Comparison of ENCODE assay signal across 14 cellular contexts in the genomic region with DNA sequence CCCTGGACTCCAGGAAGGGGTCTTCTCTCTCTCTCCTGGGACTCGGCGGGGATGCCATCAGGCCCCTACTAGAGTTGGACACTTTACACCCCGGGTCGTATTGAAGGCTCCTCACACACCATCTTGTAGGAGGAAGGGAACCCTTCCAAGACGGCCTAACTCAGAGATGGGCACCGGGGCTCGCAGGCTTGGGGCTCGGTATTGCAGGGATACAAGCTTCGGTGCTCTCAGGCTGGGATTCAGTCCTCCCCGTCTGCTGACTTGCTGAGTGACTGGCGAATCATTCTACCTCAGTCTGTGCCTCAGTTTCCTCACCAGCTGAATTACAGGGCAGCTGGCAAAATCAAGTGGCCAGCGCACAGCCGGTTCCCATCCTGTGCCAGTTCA. TPM values are rescaled to one million over a fixed set of nuclear protein-coding genes. Genes with fewer than 3 reads are reported as not detected.
DNase-seq lines count a peak whose midpoint lies in the region; ATAC-seq and TF ChIP-seq lines count a peak whose summit lies in the region.
"Had no signal": no experiment of that assay in that cellular context is flagged by ENCODE, and none has a peak within 500 bp of the region (broad histone marks: within the 10 kb centered on the region; RNA-seq: fewer than 3 reads in every experiment).

No MANE protein-coding gene starts in this region.

- no peaks in the 10 kb centered on the region for H3K9me3 Mint-ChIP-seq in activated CD4-positive, alpha-beta T cell treated with anti-CD3 and anti-CD28 coated beads, Interleukin-2, amount 10 ng/mL, durations not matched to agents 24 days and 14 days
- H3K9me3 Mint-ChIP-seq in activated T-helper 1 cell treated with anti-CD3 and anti-CD28 coated beads, Interleukin-12 subunit alpha, Interleukin-12 subunit beta, Interleukin-2, Interleukin-4 antibody, amounts not matched to agents 30 ng/mL and 10 ng/mL and 1 ng/mL, durations not matched to agents 14 hours and 24 hours and 36 hours = no peaks in the 10 kb centered on the region
- H3K9me3 Mint-ChIP-seq: stimulated activated naive CD8-positive, alpha-beta T cell treated with anti-CD3 and anti-CD28 coated beads, Interleukin-15, amount 100 ng/mL, for 72 hours had no signal

- peaks cover 43% of the 10 kb centered on the region for H3K4me1 Mint-ChIP-seq in activated CD4-positive, alpha-beta T cell treated with anti-CD3 and anti-CD28 coated beads, Interleukin-2, amount 10 ng/mL, durations not matched to agents 24 days and 14 days
- H3K4me1 Mint-ChIP-seq in activated T-helper 1 cell treated with anti-CD3 and anti-CD28 coated beads, Interleukin-12 subunit alpha, Interleukin-12 subunit beta, Interleukin-2, Interleukin-4 antibody, amounts not matched to agents 30 ng/mL and 10 ng/mL and 1 ng/mL, durations not matched to agents 14 hours and 24 hours and 36 hours (ENCODE audit: low read depth) = peaks cover 58% of the 10 kb centered on the region

- H3K4me3 ChIP-seq in right lobe of liver (peak overlapping the region in 1 of 3 donors; percentile 43), stomach smooth muscle (ENCODE audit: low read length in 2 of 2) (peak overlapping the region in 1 of 2 donors; percentile 40)
- H3K4me3 ChIP-seq: A549, GM23248, PC-9 had no signal

- WGBS in right lobe of liver (ENCODE audit: insufficient coverage, low coverage, low lambda C conversion rate, missing lambda C conversion rate) = 49% methylated on average over 2 of the region's 13 CpGs

- H3K4me3 Mint-ChIP-seq in activated CD4-positive, alpha-beta T cell treated with anti-CD3 and anti-CD28 coated beads, Interleukin-2, amount 10 ng/mL, durations not matched to agents 24 days and 14 days = peak overlapping the region; percentile 73
- H3K4me3 Mint-ChIP-seq in activated T-helper 1 cell treated with anti-CD3 and anti-CD28 coated beads, Interleukin-12 subunit alpha, Interleukin-12 subunit beta, Interleukin-2, Interleukin-4 antibody, amounts not matched to agents 30 ng/mL and 10 ng/mL and 1 ng/mL, durations not matched to agents 14 hours and 24 hours and 36 hours = peak overlapping the region; percentile 73
- H3K4me3 Mint-ChIP-seq: stimulated activated naive CD8-positive, alpha-beta T cell treated with anti-CD3 and anti-CD28 coated beads, Interleukin-15, amount 100 ng/mL, for 72 hours had no signal

- no peak for DNase-seq in activated CD4-positive, alpha-beta T cell treated with anti-CD3 and anti-CD28 coated beads, Interleukin-2, amount 10 ng/mL, durations not matched to agents 24 days and 14 days
- DNase-seq in activated CD4-positive, alpha-beta T cell treated with anti-CD3 and anti-CD28 coated beads, Interleukin-2, amount 50 U/mL, for 4 hours = no peak
- no peak for DNase-seq in activated T-helper 1 cell treated with anti-CD3 and anti-CD28 coated beads, Interleukin-12 subunit alpha, Interleukin-12 subunit beta, Interleukin-2, Interleukin-4 antibody, amounts not matched to agents 30 ng/mL and 10 ng/mL and 1 ng/mL, durations not matched to agents 14 hours and 24 hours and 36 hours (ENCODE audit: low spot score)
- DNase-seq in right lobe of liver = no peak
- no peak for DNase-seq in nucleus accumbens (lab: John Stamatoyannopoulos, UW)
- no peak for DNase-seq in NCI-H146 (lab: John Stamatoyannopoulos, UW)
- DNase-seq: activated T-cell treated with anti-CD3 and anti-CD28 coated beads for 4 hours; PC-9; stimulated activated CD4-positive, alpha-beta T cell treated with anti-CD3 and anti-CD28 coated beads, Interleukin-4, amount 100 ng/mL, for 1 hour; stimulated activated naive CD8-positive, alpha-beta T cell treated with anti-CD3 and anti-CD28 coated beads, Interleukin-15, amount 100 ng/mL, for 72 hours had no signal

- peaks cover 18% of the 10 kb centered on the region for H3K36me3 Mint-ChIP-seq in activated CD4-positive, alpha-beta T cell treated with anti-CD3 and anti-CD28 coated beads, Interleukin-2, amount 10 ng/mL, durations not matched to agents 24 days and 14 days (ENCODE audit: low read depth)
- peaks cover 8% of the 10 kb centered on the region for H3K36me3 Mint-ChIP-seq in activated T-helper 1 cell treated with anti-CD3 and anti-CD28 coated beads, Interleukin-12 subunit alpha, Interleukin-12 subunit beta, Interleukin-2, Interleukin-4 antibody, amounts not matched to agents 30 ng/mL and 10 ng/mL and 1 ng/mL, durations not matched to agents 14 hours and 24 hours and 36 hours (ENCODE audit: low read depth)

- no peak overlapping the region for H3K9ac ChIP-seq in stomach smooth muscle (ENCODE audit: low read length in 2 of 2)
- H3K9ac ChIP-seq: GM23248 had no signal

- H3K27ac Mint-ChIP-seq in activated CD4-positive, alpha-beta T cell treated with anti-CD3 and anti-CD28 coated beads, Interleukin-2, amount 10 ng/mL, durations not matched to agents 24 days and 14 days = peak overlapping the region; percentile 73
- H3K27ac Mint-ChIP-seq in activated T-helper 1 cell treated with anti-CD3 and anti-CD28 coated beads, Interleukin-12 subunit alpha, Interleukin-12 subunit beta, Interleukin-2, Interleukin-4 antibody, amounts not matched to agents 30 ng/mL and 10 ng/mL and 1 ng/mL, durations not matched to agents 14 hours and 24 hours and 36 hours = no peak overlapping the region

- H3K4me1 ChIP-seq in right lobe of liver (peaks cover 0 to 12% (median 5%) of the 10 kb centered on the region in 4 donors), stomach smooth muscle (ENCODE audit: control insufficient read depth, insufficient read depth, low read length) (peaks cover 22% of the 10 kb centered on the region)

- no peak for TF ChIP-seq CTCF in right lobe of liver (IDR thresholded peaks at IDR 0.05)

- H3K27me3 Mint-ChIP-seq in activated CD4-positive, alpha-beta T cell treated with anti-CD3 and anti-CD28 coated beads, Interleukin-2, amount 10 ng/mL, durations not matched to agents 24 days and 14 days = no peaks in the 10 kb centered on the region
- H3K27me3 Mint-ChIP-seq in activated T-helper 1 cell treated with anti-CD3 and anti-CD28 coated beads, Interleukin-12 subunit alpha, Interleukin-12 subunit beta, Interleukin-2, Interleukin-4 antibody, amounts not matched to agents 30 ng/mL and 10 ng/mL and 1 ng/mL, durations not matched to agents 14 hours and 24 hours and 36 hours (ENCODE audit: insufficient read depth) = no peaks in the 10 kb centered on the region
- H3K27me3 Mint-ChIP-seq: stimulated activated naive CD8-positive, alpha-beta T cell treated with anti-CD3 and anti-CD28 coated beads, Interleukin-15, amount 100 ng/mL, for 72 hours had no signal

- H3K9me3 ChIP-seq in right lobe of liver (no peaks in the 10 kb centered on the region), stomach smooth muscle (ENCODE audit: control insufficient read depth in 2 of 2, low read length in 2 of 2) (no peaks in the 10 kb centered on the region)
- H3K9me3 ChIP-seq: A549 had no signal

- H3K36me3 ChIP-seq in right lobe of liver (no peaks in the 10 kb centered on the region), stomach smooth muscle (ENCODE audit: control insufficient read depth in 2 of 2, insufficient read depth in 2 of 2, low read length in 2 of 2) (no peaks in the 10 kb centered on the region)

- intact Hi-C loops in activated CD4-positive, alpha-beta T cell treated with anti-CD3 and anti-CD28 coated beads, Interleukin-2, amount 10 ng/mL, durations not matched to agents 24 days and 14 days (cut with micrococcal nuclease) = no loop called here
- intact Hi-C loops in activated T-helper 1 cell treated with anti-CD3 and anti-CD28 coated beads, Interleukin-12 subunit alpha, Interleukin-12 subunit beta, Interleukin-2, Interleukin-4 antibody, amounts not matched to agents 30 ng/mL and 10 ng/mL and 1 ng/mL, durations not matched to agents 14 hours and 24 hours and 36 hours (cut with micrococcal nuclease) = no loop called here
- intact Hi-C loops in right lobe of liver (cut with DNase I) = no loop called here

- ATAC-seq in right lobe of liver (peak in 1 of 4 donors; percentile 2), HG03108 (IDR thresholded peaks at IDR 0.05; ENCODE audit: unreplicated experiment) (no peak)
- ATAC-seq: A549; stimulated activated naive CD8-positive, alpha-beta T cell treated with anti-CD3 and anti-CD28 coated beads, Interleukin-15, amount 100 ng/mL, for 72 hours had no signal

- peak overlapping the region in 2 of 3 donors; percentile 33 to 66 for H3K27ac ChIP-seq in right lobe of liver
- H3K27ac ChIP-seq in stomach smooth muscle (ENCODE audit: low read length) = peak overlapping the region; percentile 11
- H3K27ac ChIP-seq: GM23248, PC-9 had no signal

- no peak for TF ChIP-seq POLR2A in right lobe of liver (IDR thresholded peaks at IDR 0.05)

- H3K27me3 ChIP-seq in right lobe of liver (no peaks in the 10 kb centered on the region), stomach smooth muscle (ENCODE audit: control insufficient read depth in 1 of 2, insufficient read depth in 2 of 2, low read length in 2 of 2) (no peaks in the 10 kb centered on the region)

RNA-seq across cellular contexts. Expression of a gene that starts 0.4 kb away (rescaled TPM):
- 14.6 and 16.5 TPM in 2 replicates for total RNA-seq in activated CD4-positive, alpha-beta T cell treated with anti-CD3 and anti-CD28 coated beads, Interleukin-2, amount 10 ng/mL, durations not matched to agents 24 days and 14 days
- 12.1 and 13.1 TPM in 2 replicates for total RNA-seq in activated T-helper 1 cell treated with anti-CD3 and anti-CD28 coated beads, Interleukin-12 subunit alpha, Interleukin-12 subunit beta, Interleukin-2, Interleukin-4 antibody, amounts not matched to agents 30 ng/mL and 10 ng/mL and 1 ng/mL, durations not matched to agents 14 hours and 24 hours and 36 hours
- 1 to 10 TPM; 3.3 to 9.8 (median 6.1) TPM for total RNA-seq in right lobe of liver

RNA-seq across cellular contexts. Expression of a gene that starts 24.0 kb away (rescaled TPM):
- 99.0 and 102 TPM in 2 replicates for total RNA-seq in activated CD4-positive, alpha-beta T cell treated with anti-CD3 and anti-CD28 coated beads, Interleukin-2, amount 10 ng/mL, durations not matched to agents 24 days and 14 days
- total RNA-seq in activated T-helper 1 cell treated with anti-CD3 and anti-CD28 coated beads, Interleukin-12 subunit alpha, Interleukin-12 subunit beta, Interleukin-2, Interleukin-4 antibody, amounts not matched to agents 30 ng/mL and 10 ng/mL and 1 ng/mL, durations not matched to agents 14 hours and 24 hours and 36 hours = 95.3 and 98.3 TPM in 2 replicates
- 10 to 100 TPM; 10.7 to 24.3 (median 15.2) TPM for total RNA-seq in right lobe of liver
